ENCODE assay signal across 2 cellular contexts in genomic region chr7:149753370-149754233, GRCh38.
A peak's percentile ranks its signal among the peaks of the same experiment; 100 is the strongest.
TF ChIP-seq lines count a peak whose summit lies in the region.

No MANE protein-coding gene starts in this region.

TF ChIP-seq in GM12878, 131 proteins besides CTCF, POLR2A, EP300 and RAD21 (continued from another document):
- TF ChIP-seq ZNF687 (IDR thresholded peaks at IDR 0.05): no peak
- no peak for TF ChIP-seq RAD51 (IDR thresholded peaks at IDR 0.05)
- TF ChIP-seq BCL11A (IDR thresholded peaks at IDR 0.05; ENCODE audit: low read depth, low read length): no peak
- no peak for TF ChIP-seq STAT3 (IDR thresholded peaks at IDR 0.05; ENCODE audit: low read depth, low read length)

TF ChIP-seq in liver, 16 proteins besides CTCF, POLR2A, EP300 and RAD21 (continued from another document):
- TF ChIP-seq ZBTB33 (IDR thresholded peaks at IDR 0.05): no peak
- TF ChIP-seq JUND (IDR thresholded peaks at IDR 0.05): no peak
- TF ChIP-seq GABPA (IDR thresholded peaks at IDR 0.05 in 1 of 2, conservative IDR thresholded peaks at IDR 0.05 in 1 of 2): no peak
- no peak for TF ChIP-seq FOXA2 (IDR thresholded peaks at IDR 0.05)
- TF ChIP-seq SP1 (IDR thresholded peaks at IDR 0.05): peak; percentile 21
- TF ChIP-seq HNF4G (IDR thresholded peaks at IDR 0.05): no peak
- no peak for TF ChIP-seq EGR1 (IDR thresholded peaks at IDR 0.05; ENCODE audit: low read depth in 2 of 2)
- no peak for TF ChIP-seq NR2F2 (IDR thresholded peaks at IDR 0.05)
- no peak for TF ChIP-seq REST (IDR thresholded peaks at IDR 0.05)
- TF ChIP-seq FOXA1 (IDR thresholded peaks at IDR 0.05): no peak
- TF ChIP-seq MAX (IDR thresholded peaks at IDR 0.05): no peak
TF ChIP-seq in liver: peak in this region for 4.
